7 cellular contexts compared by ENCODE assay signal in genomic region chr13:39036212-39036611, GRCh38. TPM values are rescaled to one million over a fixed set of nuclear protein-coding genes. Genes with fewer than 3 reads are reported as not detected.
DNase-seq lines count a peak whose midpoint lies in the region; ATAC-seq, FAIRE-seq and TF ChIP-seq lines count a peak whose summit lies in the region.

No MANE protein-coding gene starts in this region.

- peak overlapping the region; percentile 91 for H3K4me3 ChIP-seq in bronchial epithelial cell (ENCODE audit: low read depth, low read length)
- H3K4me3 ChIP-seq in mononuclear cell (ENCODE audit: low read length) = peak overlapping the region; percentile 93

- TF ChIP-seq CTCF in bronchial epithelial cell (IDR thresholded peaks at IDR 0.05; ENCODE audit: insufficient read depth, low read length, severe bottlenecking) = no peak

- FAIRE-seq in GM19239 (lab: Jason Lieb, UNC) (peak; percentile 89), bronchial epithelial cell (lab: Jason Lieb, UNC) (no peak)

- peaks cover 53% of the 10 kb centered on the region for H3K4me1 ChIP-seq in mononuclear cell (ENCODE audit: insufficient read depth, low read length)

- DNase-seq in GM19239 (ENCODE audit: insufficient read length, low spot score) (no peak), NCI-H82 (lab: John Stamatoyannopoulos, UW) (peak; percentile 54), bronchial epithelial cell (ENCODE audit: low read depth) (peak; percentile 47)

- no peaks in the 10 kb centered on the region for H3K27me3 ChIP-seq in bronchial epithelial cell (ENCODE audit: control insufficient read depth, insufficient read depth, low read length)
- no peaks in the 10 kb centered on the region for H3K27me3 ChIP-seq in mononuclear cell (ENCODE audit: insufficient read depth, low read length)

- H3K36me3 ChIP-seq in bronchial epithelial cell (ENCODE audit: control insufficient read depth, insufficient read depth, low read length) = peaks cover 2% of the 10 kb centered on the region

- no peak for ATAC-seq in HG02623 (IDR thresholded peaks at IDR 0.05; ENCODE audit: unreplicated experiment)
- no peak for ATAC-seq in HG02610 (IDR thresholded peaks at IDR 0.05; ENCODE audit: unreplicated experiment)
- no peak for ATAC-seq in HG03039 (IDR thresholded peaks at IDR 0.05; ENCODE audit: unreplicated experiment)

- no peaks in the 10 kb centered on the region for H3K9me3 ChIP-seq in mononuclear cell (ENCODE audit: low read depth, low read length)

RNA-seq across cellular contexts. Expression of gene PROSER1, which starts 1.7 kb away (rescaled TPM):
- total RNA-seq in bronchial epithelial cell (9.5 and 14.8 TPM in 2 replicates), mononuclear cell (45.2 TPM)

RNA-seq across cellular contexts. Expression of gene NHLRC3, which starts 2.0 kb away (rescaled TPM):
- total RNA-seq in bronchial epithelial cell (9.0 and 10.0 TPM in 2 replicates), mononuclear cell (9.9 TPM)

RNA-seq across cellular contexts. Expression of gene STOML3, which starts 45.6 kb away (rescaled TPM):
- not detected in 2 replicates for total RNA-seq in bronchial epithelial cell
- total RNA-seq in mononuclear cell = not detected
